ENCODE assay signal across 8 cellular contexts in genomic region chr20:2101057-2101934, GRCh38. TPM values are rescaled to one million over a fixed set of nuclear protein-coding genes. Genes with fewer than 3 reads are reported as not detected.
DNase-seq lines count a peak whose midpoint lies in the region; ATAC-seq and TF ChIP-seq lines count a peak whose summit lies in the region.

STK35 (plus strand) TSS chr20:2101827; CDS start chr20:2101882, 55 bp downstream.

- peak within 1 kb of the TSS; percentile 98 to 100 (median 100) for H3K27ac Mint-ChIP-seq in naive thymus-derived CD8-positive, alpha-beta T cell

- no peaks in the 10 kb centered on the region for H3K27me3 ChIP-seq in BJ (ENCODE audit: control insufficient read depth, insufficient read depth, low read length)
- H3K27me3 ChIP-seq in thyroid gland, result no peaks in the 10 kb centered on the region

- H3K4me1 Mint-ChIP-seq in naive thymus-derived CD8-positive, alpha-beta T cell, result peaks cover 22 to 46% (median 39%) of the 10 kb centered on the region in 4 donors

- DNase-seq in BJ (ENCODE audit: low read depth) (no peak), NCI-H226 (peak; percentile 12), epithelial cell of esophagus (ENCODE audit: low read depth) (no peak), thyroid gland (peak; percentile 87 to 88)
- DNase-seq in naive thymus-derived CD8-positive, alpha-beta T cell, result peak in 1 of 10 donors; percentile 55

- intact Hi-C loops in thyroid gland (cut with DNase I), result loop anchor here (10.0 kb wide), 1 partner anchor 136 kb away; no protein-coding TSS in a partner anchor

- CTCF ChIA-PET in BJ (lab: Yijun Ruan, JAX), result interaction anchor here (1.4 kb wide), 1 partner anchor 9 kb away, joined by 5 read pairs; no protein-coding TSS in a partner anchor
- CTCF ChIA-PET in activated CD8-positive, alpha-beta memory T cell treated with anti-CD3 and anti-CD28 coated beads for 36 hours (lab: Charles Lee), result interaction anchor here (0.9 to 2.6 kb wide), 2 partner anchors 8 to 136 kb away, joined by 3 to 9 read pairs; no protein-coding TSS in a partner anchor

- H3K9me3 ChIP-seq in thyroid gland, result no peaks in the 10 kb centered on the region

- peak; percentile 42 for ATAC-seq in GM19035 (IDR thresholded peaks at IDR 0.05; ENCODE audit: unreplicated experiment)
- peak; percentile 44 for ATAC-seq in HG03139 (IDR thresholded peaks at IDR 0.05; ENCODE audit: unreplicated experiment)
- ATAC-seq in naive thymus-derived CD8-positive, alpha-beta T cell, result peak; percentile 26 to 45

- TF ChIP-seq POLR2A in thyroid gland (IDR thresholded peaks at IDR 0.05), result no peak

- H3K27me3 Mint-ChIP-seq in naive thymus-derived CD8-positive, alpha-beta T cell, result peaks cover 0 to 2% (median 0%) of the 10 kb centered on the region in 5 donors

- H3K4me3 Mint-ChIP-seq in naive thymus-derived CD8-positive, alpha-beta T cell, result peak within 1 kb of the TSS; percentile 90 to 98 (median 95)

- TF ChIP-seq CTCF in BJ (IDR thresholded peaks at IDR 0.05; ENCODE audit: insufficient read depth, low read depth, low read length), result no peak
- no peak for TF ChIP-seq CTCF in epithelial cell of esophagus (IDR thresholded peaks at IDR 0.05; ENCODE audit: insufficient read depth, low read depth, low read length, missing control alignments)
- TF ChIP-seq CTCF in thyroid gland (IDR thresholded peaks at IDR 0.05), result no peak

- POLR2A ChIA-PET in BJ (lab: Charles Lee), result no interaction called here
- POLR2A ChIA-PET in activated CD8-positive, alpha-beta memory T cell treated with anti-CD3 and anti-CD28 coated beads for 36 hours (lab: Charles Lee), result no interaction called here
- POLR2A ChIA-PET in naive thymus-derived CD8-positive, alpha-beta T cell (lab: Charles Lee), result interaction anchor here (1.1 to 1.5 kb wide), 2 partner anchors 23 to 1268 kb away, joined by 6 read pairs; no protein-coding TSS in a partner anchor

- peaks cover 0 to 10% (median 0%) of the 10 kb centered on the region in 3 donors for H3K36me3 Mint-ChIP-seq in naive thymus-derived CD8-positive, alpha-beta T cell

- peak within 1 kb of the TSS; percentile 97 to 100 (median 100) for H3K27ac ChIP-seq in thyroid gland

- no peaks in the 10 kb centered on the region for H3K9me3 Mint-ChIP-seq in naive thymus-derived CD8-positive, alpha-beta T cell

- WGBS in thyroid gland, 2 donors, result 1 to 2% methylated on average over 21 to 38 of the region's 40 CpGs

- peaks cover 27 to 28% of the 10 kb centered on the region in 2 donors for H3K4me1 ChIP-seq in thyroid gland

- H3K36me3 ChIP-seq in BJ (ENCODE audit: control insufficient read depth, insufficient read depth, low read length), result no peaks in the 10 kb centered on the region; the same call in 1 of the 2 replicates
- no peaks in the 10 kb centered on the region for H3K36me3 ChIP-seq in thyroid gland

- H3K4me3 ChIP-seq in BJ (ENCODE audit: low read depth, low read length), result peak within 1 kb of the TSS; percentile 79
- peak within 1 kb of the TSS; percentile 64 for H3K4me3 ChIP-seq in epithelial cell of esophagus (ENCODE audit: low read length)
- peak within 1 kb of the TSS; percentile 90 to 95 (median 94) for H3K4me3 ChIP-seq in thyroid gland (replicated peaks in 1 of 3)

RNA-seq across cellular contexts. Expression of gene STK35, which starts in this region (rescaled TPM):
- polyA plus RNA-seq in BJ (2011; rRNA removed), result 6.0 and 8.2 TPM in 2 replicates
- 11.3 and 11.4 TPM in 2 replicates for polyA minus RNA-seq in BJ (2011; rRNA and poly(A)+ RNA removed)
- total RNA-seq in activated CD8-positive, alpha-beta memory T cell treated with anti-CD3 and anti-CD28 coated beads for 36 hours, result 10 to 100 TPM; 20.4 to 20.7 TPM
- total RNA-seq in naive thymus-derived CD8-positive, alpha-beta T cell, result 10 to 100 TPM; 17.3 to 18.3 TPM
- polyA plus RNA-seq in naive thymus-derived CD8-positive, alpha-beta T cell, result 1 to 10 TPM; 4.5 to 5.9 (median 5.0) TPM
- 10 to 100 TPM; 15.6 to 20.3 (median 17.9) TPM for total RNA-seq in thyroid gland

Comparison
In these comparisons a context has a peak if more than half of its experiments do, and no peak if none do; other contexts are left out.
1. DNase-seq: peak in NCI-H226 (single experiment) and thyroid gland (2 of 2); none in BJ (single experiment) and epithelial cell of esophagus (single experiment).
2. Peak in every context shown above with its lines, with median percentiles within 50 percentile points of each other: H3K4me3 ChIP-seq and ATAC-seq.